Comparison of ENCODE assay signal across 19 cellular contexts in genomic region chr17:81265576-81265975, GRCh38. TPM values are rescaled to one million over a fixed set of nuclear protein-coding genes. Genes with fewer than 3 reads are reported as not detected.
DNase-seq lines count a peak whose midpoint lies in the region; ATAC-seq and TF ChIP-seq lines count a peak whose summit lies in the region.
"Had no signal": no experiment of that assay in that cellular context is flagged by ENCODE, and none has a peak within 500 bp of the region (broad histone marks: within the 10 kb centered on the region; RNA-seq: fewer than 3 reads in every experiment).

No MANE protein-coding gene starts in this region.

- H3K4me3 Mint-ChIP-seq in central memory CD8-positive, alpha-beta T cell: no peak overlapping the region
- no peak overlapping the region for H3K4me3 Mint-ChIP-seq in nephron progenitor cell
- H3K4me3 Mint-ChIP-seq: CD14-positive monocyte; CD4-positive, alpha-beta memory T cell; HFFc6 had no signal

- intact Hi-C loops in right cardiac atrium (cut with DNase I): no loop called here
- intact Hi-C loops in left ventricle myocardium inferior (cut with micrococcal nuclease): no loop called here
- intact Hi-C loops in body of pancreas (cut with DNase I): no loop called here

- H3K27me3 ChIP-seq in right cardiac atrium (ENCODE audit: control insufficient read depth, insufficient read depth): no peaks in the 10 kb centered on the region
- no peaks in the 10 kb centered on the region for H3K27me3 ChIP-seq in left ventricle myocardium inferior (ENCODE audit: low read depth)
- no peaks in the 10 kb centered on the region for H3K27me3 ChIP-seq in body of pancreas
- H3K27me3 ChIP-seq: BLaER1 had no signal

- peak overlapping the region; percentile 69 for H3K27ac Mint-ChIP-seq in central memory CD8-positive, alpha-beta T cell (ENCODE audit: low read depth)
- peak overlapping the region; percentile 49 for H3K27ac Mint-ChIP-seq in nephron progenitor cell
- H3K27ac Mint-ChIP-seq: HFFc6 had no signal

- TF ChIP-seq CTCF in left ventricle myocardium inferior (IDR thresholded peaks at IDR 0.05; ENCODE audit: borderline replicate concordance): no peak
- no peak for TF ChIP-seq CTCF in nephron progenitor cell (IDR thresholded peaks at IDR 0.05)
- no peak for TF ChIP-seq CTCF in body of pancreas (IDR thresholded peaks at IDR 0.05)

- peaks cover 36% of the 10 kb centered on the region for H3K36me3 Mint-ChIP-seq in central memory CD8-positive, alpha-beta T cell (ENCODE audit: insufficient read depth)
- H3K36me3 Mint-ChIP-seq in nephron progenitor cell (ENCODE audit: low read depth): peaks cover 50% of the 10 kb centered on the region

- DNase-seq in right cardiac atrium (peak in 2 of 3 donors; percentile 23 to 33), left ventricle myocardium inferior (no peak), nephron progenitor cell (no peak), body of pancreas (no peak), T1000 (lab: John Stamatoyannopoulos, UW) (no peak)
- DNase-seq in central memory CD8-positive, alpha-beta T cell (ENCODE audit: low spot score in 2 of 2): no peak
- DNase-seq in stimulated activated CD4-positive, alpha-beta T cell treated with anti-CD3 and anti-CD28 coated beads, Interleukin-4, amount 100 ng/mL, for 4 hours: no peak
- DNase-seq: 8988T; CD4-positive, alpha-beta memory T cell; DMS153; DMS79; GDM1; GOT3; H7; HFFc6 had no signal

- peaks cover 10% of the 10 kb centered on the region for H3K4me1 Mint-ChIP-seq in central memory CD8-positive, alpha-beta T cell
- H3K4me1 Mint-ChIP-seq in nephron progenitor cell: peaks cover 30% of the 10 kb centered on the region

- 97% methylated on average over 22 of the region's 22 CpGs for WGBS in right cardiac atrium
- 94 to 96% methylated on average over 18 to 22 of the region's 22 CpGs for WGBS in body of pancreas, 2 donors

- ATAC-seq in right cardiac atrium: no peak
- ATAC-seq in central memory CD8-positive, alpha-beta T cell (replicated peaks; ENCODE audit: extremely low read depth, poor library complexity, severe bottlenecking): no peak
- no peak for ATAC-seq in body of pancreas
- ATAC-seq: HCT116 had no signal

- peaks cover 80% of the 10 kb centered on the region for H3K36me3 ChIP-seq in left ventricle myocardium inferior
- H3K36me3 ChIP-seq in body of pancreas (replicated peaks in 1 of 2; ENCODE audit: insufficient read depth in 1 of 2, low read depth in 2 of 2): peaks cover 11 to 32% of the 10 kb centered on the region in 2 donors

- no peaks in the 10 kb centered on the region for H3K9me3 Mint-ChIP-seq in central memory CD8-positive, alpha-beta T cell
- H3K9me3 Mint-ChIP-seq in nephron progenitor cell: peaks cover 13% of the 10 kb centered on the region
- H3K9me3 Mint-ChIP-seq: CD14-positive monocyte; CD4-positive, alpha-beta memory T cell; HFFc6 had no signal

- no peak for TF ChIP-seq POLR2A in body of pancreas (IDR thresholded peaks at IDR 0.05)

- H3K27ac ChIP-seq in right cardiac atrium (ENCODE audit: low read length) (no peak overlapping the region), left ventricle myocardium inferior (replicated peaks) (no peak overlapping the region), body of pancreas (no peak overlapping the region)
- H3K27ac ChIP-seq: BLaER1, HL-60 had no signal

- H3K4me1 ChIP-seq in right cardiac atrium (ENCODE audit: control insufficient read depth, insufficient read depth, low read length): no peaks in the 10 kb centered on the region
- no peaks in the 10 kb centered on the region for H3K4me1 ChIP-seq in left ventricle myocardium inferior
- H3K4me1 ChIP-seq in body of pancreas: no peaks in the 10 kb centered on the region

- H3K27me3 Mint-ChIP-seq in central memory CD8-positive, alpha-beta T cell: no peaks in the 10 kb centered on the region
- peaks cover 3% of the 10 kb centered on the region for H3K27me3 Mint-ChIP-seq in nephron progenitor cell (ENCODE audit: low read depth, poor library complexity)
- H3K27me3 Mint-ChIP-seq: CD4-positive, alpha-beta memory T cell had no signal

- H3K4me3 ChIP-seq in right cardiac atrium (ENCODE audit: low read length) (no peak overlapping the region), left ventricle myocardium inferior (no peak overlapping the region), body of pancreas (no peak overlapping the region)
- H3K4me3 ChIP-seq: BLaER1 had no signal

- H3K9me3 ChIP-seq in right cardiac atrium (ENCODE audit: control insufficient read depth, low read length): no peaks in the 10 kb centered on the region
- no peaks in the 10 kb centered on the region for H3K9me3 ChIP-seq in left ventricle myocardium inferior (replicated peaks)
- H3K9me3 ChIP-seq in body of pancreas: no peaks in the 10 kb centered on the region
- H3K9me3 ChIP-seq: BLaER1 had no signal

RNA-seq across cellular contexts. Expression of gene NDUFAF8, which starts 26.5 kb away (rescaled TPM):
- total RNA-seq in right cardiac atrium (10 to 100 TPM; 51.5 to 75.4 (median 62.5) TPM), left ventricle myocardium inferior (61.5 TPM), body of pancreas (10 to 100 TPM; 20.8 to 26.5 TPM)
- polyA plus RNA-seq in right cardiac atrium: 55.0 TPM

RNA-seq across cellular contexts. Expression of gene TEPSIN, which starts 26.7 kb away (rescaled TPM):
- total RNA-seq in right cardiac atrium (10 to 100 TPM; 12.5 to 17.7 (median 14.2) TPM), left ventricle myocardium inferior (15.9 TPM), body of pancreas (100 to 1,000 TPM in 1 of 2 donors, 10 to 100 TPM in 1; 31.9 to 102 TPM)
- polyA plus RNA-seq in right cardiac atrium: 12.6 TPM

RNA-seq across cellular contexts. Expression of gene SLC38A10, which starts 29.5 kb away (rescaled TPM):
- 10 to 100 TPM; 50.8 to 63.9 (median 53.5) TPM for total RNA-seq in right cardiac atrium
- 61.5 TPM for polyA plus RNA-seq in right cardiac atrium
- 50.1 TPM for total RNA-seq in left ventricle myocardium inferior
- total RNA-seq in body of pancreas: 100 to 1,000 TPM; 102 to 203 TPM

RNA-seq across cellular contexts. Expression of gene CEP131, which starts 42.8 kb away (rescaled TPM):
- total RNA-seq in right cardiac atrium (1 to 10 TPM; 4.6 to 5.9 (median 5.2) TPM), left ventricle myocardium inferior (7.6 TPM), body of pancreas (10 to 100 TPM in 1 of 2 donors, 1 to 10 TPM in 1; 9.9 to 22.7 TPM)
- 7.4 TPM for polyA plus RNA-seq in right cardiac atrium

Comparison
In these comparisons a context has a peak if more than half of its experiments do, and no peak if none do; other contexts are left out.
1. DNase-seq: peak in right cardiac atrium (2 of 3); none in left ventricle myocardium inferior (single experiment), central memory CD8-positive, alpha-beta T cell (0 of 2), nephron progenitor cell (single experiment), body of pancreas (0 of 4), stimulated activated CD4-positive, alpha-beta T cell treated with anti-CD3 and anti-CD28 coated beads, Interleukin-4, amount 100 ng/mL, for 4 hours (0 of 2) and T1000 (single experiment).